10 cellular contexts compared by ENCODE assay signal in genomic region chr22:43000441-43001175, GRCh38. TPM values are rescaled to one million over a fixed set of nuclear protein-coding genes. Genes with fewer than 3 reads are reported as not detected.
DNase-seq lines count a peak whose midpoint lies in the region; ATAC-seq and TF ChIP-seq lines count a peak whose summit lies in the region.
"Had no signal": no experiment of that assay in that cellular context is flagged by ENCODE, and none has a peak within 500 bp of the region (broad histone marks: within the 10 kb centered on the region; RNA-seq: fewer than 3 reads in every experiment).

No MANE protein-coding gene starts in this region.

- peak overlapping the region; percentile 47 for H3K4me3 Mint-ChIP-seq in activated naive CD4-positive, alpha-beta T cell treated with anti-CD3 and anti-CD28 coated beads, Interleukin-2, amount 50 U/mL, for 24 hours

- TF ChIP-seq CTCF in thoracic aorta (IDR thresholded peaks at IDR 0.05) = no peak

- peaks cover 13% of the 10 kb centered on the region for H3K4me1 ChIP-seq in mesendoderm (ENCODE audit: control insufficient read depth, low read depth, low read length)
- H3K4me1 ChIP-seq in thoracic aorta (ENCODE audit: control insufficient read depth in 1 of 2, low read depth in 2 of 2) = peaks cover 74 to 97% of the 10 kb centered on the region in 2 donors

- H3K18ac ChIP-seq in mesendoderm (ENCODE audit: low read length) = no peak overlapping the region

- peak overlapping the region; percentile 8 for H3K56ac ChIP-seq in mesendoderm (ENCODE audit: low read length)

- no peak overlapping the region for H3K4ac ChIP-seq in mesendoderm (ENCODE audit: low read depth, low read length)

- H3K79me2 ChIP-seq in mesendoderm (ENCODE audit: control insufficient read depth, insufficient read depth, low read length) = peaks cover 78% of the 10 kb centered on the region

- no peaks in the 10 kb centered on the region for H3K9me3 Mint-ChIP-seq in activated naive CD4-positive, alpha-beta T cell treated with anti-CD3 and anti-CD28 coated beads, Interleukin-2, amount 50 U/mL, for 24 hours

- no CpG with 5 or more reads among the region's 8 CpGs for WGBS in mesendoderm (ENCODE audit: extremely low coverage, insufficient coverage, low lambda C conversion rate)

- no peak overlapping the region for H3K23ac ChIP-seq in mesendoderm (ENCODE audit: low read length)

- DNase-seq in activated T-cell treated with anti-CD3 and anti-CD28 coated beads for 24 hours (ENCODE audit: low read depth) (peak; percentile 51), activated T-cell treated with anti-CD3 and anti-CD28 coated beads for 4 hours (no peak), mesendoderm (no peak), thoracic aorta (ENCODE audit: low spot score) (no peak), COLO668 (lab: John Stamatoyannopoulos, UW; ENCODE audit: unreplicated experiment) (no peak), NCI-H187 (lab: John Stamatoyannopoulos, UW) (no peak)
- DNase-seq: activated CD8-positive, alpha-beta memory T cell treated with anti-CD3 and anti-CD28 coated beads, Interleukin-2, amount 50 U/mL, for 4 hours; NCI-H1694 treated with DMSO at 0.1 percent for 48 hours had no signal

- H3K9me3 ChIP-seq in thoracic aorta = no peaks in the 10 kb centered on the region

- peaks cover 44% of the 10 kb centered on the region for H3K79me1 ChIP-seq in mesendoderm (ENCODE audit: low read length)

- H3K4me3 ChIP-seq in mesendoderm (ENCODE audit: low read length) = no peak overlapping the region
- peak overlapping the region; percentile 34 for H3K4me3 ChIP-seq in thoracic aorta

- H3K9ac ChIP-seq in mesendoderm (ENCODE audit: low read length) = no peak overlapping the region

- H4K5ac ChIP-seq in mesendoderm (ENCODE audit: low read length) = no peak overlapping the region

- H3K4me1 Mint-ChIP-seq in activated naive CD4-positive, alpha-beta T cell treated with anti-CD3 and anti-CD28 coated beads, Interleukin-2, amount 50 U/mL, for 24 hours = peaks cover 81% of the 10 kb centered on the region

- no peaks in the 10 kb centered on the region for H3K36me3 Mint-ChIP-seq in activated naive CD4-positive, alpha-beta T cell treated with anti-CD3 and anti-CD28 coated beads, Interleukin-2, amount 50 U/mL, for 24 hours

- H2BK15ac ChIP-seq in mesendoderm (replicated peaks; ENCODE audit: low read depth) = no peak overlapping the region

- H3K27ac ChIP-seq in mesendoderm (ENCODE audit: low read depth, low read length) (no peak overlapping the region), thoracic aorta (peak overlapping the region; percentile 81 to 95)

- no peak overlapping the region for H3K4me2 ChIP-seq in mesendoderm (ENCODE audit: low read length)

- no peak overlapping the region for H2BK120ac ChIP-seq in mesendoderm (ENCODE audit: low read depth, low read length)

- H3K27me3 Mint-ChIP-seq in activated naive CD4-positive, alpha-beta T cell treated with anti-CD3 and anti-CD28 coated beads, Interleukin-2, amount 50 U/mL, for 24 hours = no peaks in the 10 kb centered on the region

- H3K36me3 ChIP-seq in mesendoderm (ENCODE audit: control insufficient read depth, insufficient read depth, low read length) (no peaks in the 10 kb centered on the region), thoracic aorta (no peaks in the 10 kb centered on the region)

- ATAC-seq in thoracic aorta (ENCODE audit: insufficient number of reproducible peaks, low FRiP score, low read depth) (no peak), HG03571 (IDR thresholded peaks at IDR 0.05; ENCODE audit: unreplicated experiment) (no peak)

- H3K27me3 ChIP-seq in mesendoderm (ENCODE audit: insufficient read depth, low read length, poor library complexity) (no peaks in the 10 kb centered on the region), thoracic aorta (replicated peaks; ENCODE audit: insufficient read depth) (no peaks in the 10 kb centered on the region)

- no peak overlapping the region for H4K8ac ChIP-seq in mesendoderm (ENCODE audit: low read depth, low read length)

- H2AK5ac ChIP-seq in mesendoderm (ENCODE audit: low read length) = no peak overlapping the region

- H2BK5ac ChIP-seq in mesendoderm (ENCODE audit: low read length) = no peak overlapping the region

- peak overlapping the region; percentile 92 for H3K27ac Mint-ChIP-seq in activated naive CD4-positive, alpha-beta T cell treated with anti-CD3 and anti-CD28 coated beads, Interleukin-2, amount 50 U/mL, for 24 hours

RNA-seq across cellular contexts. Expression of gene PACSIN2, which starts 14.3 kb away (rescaled TPM):
- 48.6 TPM for polyA plus RNA-seq in mesendoderm (2013, experiment 1 of 2)
- polyA plus RNA-seq in mesendoderm (2013, experiment 2 of 2) = 48.6 TPM
- total RNA-seq in thoracic aorta = 100 to 1,000 TPM; 135 to 155 TPM
